ENCODE assay signal across 1 cellular context in genomic region chr13:93522486-93522885, GRCh38.
TF ChIP-seq lines count a peak whose summit lies in the region.

No MANE protein-coding gene starts in this region.

TF ChIP-seq in IMR-90, 13 proteins besides CTCF, POLR2A, EP300 and RAD21:
- TF ChIP-seq FOS (IDR thresholded peaks at IDR 0.05; ENCODE audit: low read depth, low read length) (no peak), RFX5 (IDR thresholded peaks at IDR 0.05; ENCODE audit: low read depth, low read length) (no peak), BHLHE40 (IDR thresholded peaks at IDR 0.05; ENCODE audit: low read depth, low read length) (no peak), RCOR1 (IDR thresholded peaks at IDR 0.05; ENCODE audit: insufficient replicate concordance, low read length) (no peak), NFE2L2 (IDR thresholded peaks at IDR 0.05; ENCODE audit: low read depth, low read length) (no peak), CHD1 (IDR thresholded peaks at IDR 0.05; ENCODE audit: low read depth, low read length) (no peak), MXI1 (IDR thresholded peaks at IDR 0.05; ENCODE audit: borderline replicate concordance, low read depth, low read length) (no peak), MAZ (IDR thresholded peaks at IDR 0.05; ENCODE audit: borderline replicate concordance, low read depth, low read length) (no peak), MAFK (IDR thresholded peaks at IDR 0.05; ENCODE audit: low read depth, low read length) (no peak)
